In the genomic region with DNA sequence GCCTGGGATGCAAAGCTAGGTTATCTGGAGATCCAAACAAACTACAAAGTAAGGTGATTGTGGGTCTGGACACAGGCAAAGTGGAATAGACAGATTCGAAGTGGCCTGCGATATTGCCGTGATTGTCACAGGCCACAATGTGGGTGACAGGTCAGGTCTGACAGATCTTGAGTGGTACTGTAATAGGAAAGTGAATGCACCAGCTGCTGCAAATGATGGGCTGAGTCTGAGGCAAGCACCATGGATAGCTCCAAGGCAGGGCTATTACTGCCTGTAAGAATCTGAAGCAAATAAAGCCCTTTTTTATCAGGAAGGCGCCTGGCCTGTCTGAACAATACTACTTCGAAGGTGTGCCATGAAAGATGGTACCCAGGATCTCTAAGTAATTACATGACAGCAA, we compare ENCODE assay signal across 11 cellular contexts. TPM values are rescaled to one million over a fixed set of nuclear protein-coding genes. Genes with fewer than 3 reads are reported as not detected.
DNase-seq lines count a peak whose midpoint lies in the region; ATAC-seq and TF ChIP-seq lines count a peak whose summit lies in the region.
"Had no signal": no experiment of that assay in that cellular context is flagged by ENCODE, and none has a peak within 500 bp of the region (broad histone marks: within the 10 kb centered on the region; RNA-seq: fewer than 3 reads in every experiment).

No MANE protein-coding gene starts in this region.

- no peaks in the 10 kb centered on the region for H3K27me3 Mint-ChIP-seq in Caco-2 (ENCODE audit: insufficient read depth, unreplicated experiment)
- H3K27me3 Mint-ChIP-seq: stimulated activated naive B cell treated with anti-CD40 and anti-IgM and Interleukin-4, amounts not matched to agents 10 μg/mL and 1 μg/mL and 100 μg/mL, for 72 hours had no signal

- POLR2A ChIA-PET in Caco-2 (lab: Charles Lee), result no interaction called here

- no peaks in the 10 kb centered on the region for H3K4me1 Mint-ChIP-seq in Caco-2 (ENCODE audit: low read depth, unreplicated experiment)

- CTCF ChIA-PET in Caco-2 (lab: Charles Lee), result no interaction called here

- BruUV-seq in Caco-2 (replicated peaks; lab: Mats Ljungman, UMichigan), result no TSS peak

- H3K36me3 ChIP-seq in Caco-2 (ENCODE audit: control insufficient read depth, insufficient read depth, low read length), result no peaks in the 10 kb centered on the region; the same call in 1 of the 2 replicates

- H3K4me3 ChIP-seq in Caco-2 (ENCODE audit: low read depth, low read length) (no peak overlapping the region), astrocyte of the spinal cord (ENCODE audit: low read depth, low read length) (no peak overlapping the region)

- TF ChIP-seq CTCF in Caco-2 (IDR thresholded peaks at IDR 0.05; ENCODE audit: insufficient read depth in 1 of 2, low read depth in 1 of 2, low read length in 1 of 2, severe bottlenecking in 1 of 2, unreplicated experiment in 1 of 2), result no peak
- no peak for TF ChIP-seq CTCF in astrocyte of the spinal cord (IDR thresholded peaks at IDR 0.05; ENCODE audit: low read depth, low read length)

- in situ Hi-C loops in KBM-7 (cut with MboI; ENCODE audit: low pct_unique_long_range_greater_than_20kb, low sequenced_read_pairs) (no loop called here), astrocyte of the spinal cord (cut with HindIII; ENCODE audit: low sequenced_read_pairs) (no loop called here)

- intact Hi-C loops in Caco-2 (cut with micrococcal nuclease; ENCODE audit: unreplicated experiment), result no loop called here

- ATAC-seq in GM18502 (IDR thresholded peaks at IDR 0.05; ENCODE audit: poor library complexity, unreplicated experiment) (no peak), HG03520 (IDR thresholded peaks at IDR 0.05; ENCODE audit: unreplicated experiment) (no peak), HG02623 (IDR thresholded peaks at IDR 0.05; ENCODE audit: unreplicated experiment) (no peak), GM21390 (IDR thresholded peaks at IDR 0.05; ENCODE audit: unreplicated experiment) (no peak)
- ATAC-seq: stimulated activated naive B cell treated with anti-CD40 and anti-IgM and Interleukin-4, amounts not matched to agents 10 μg/mL and 1 μg/mL and 100 μg/mL, for 72 hours had no signal

- no peak overlapping the region for H3K4me3 Mint-ChIP-seq in Caco-2 (ENCODE audit: unreplicated experiment)
- H3K4me3 Mint-ChIP-seq: stimulated activated naive B cell treated with anti-CD40 and anti-IgM and Interleukin-4, amounts not matched to agents 10 μg/mL and 1 μg/mL and 100 μg/mL, for 72 hours had no signal

- H3K27ac Mint-ChIP-seq in Caco-2 (ENCODE audit: unreplicated experiment), result no peak overlapping the region
- H3K27ac Mint-ChIP-seq: stimulated activated naive B cell treated with anti-CD40 and anti-IgM and Interleukin-4, amounts not matched to agents 10 μg/mL and 1 μg/mL and 100 μg/mL, for 72 hours had no signal

- no peaks in the 10 kb centered on the region for H3K4me1 ChIP-seq in Caco-2

- H3K9me3 Mint-ChIP-seq in Caco-2 (ENCODE audit: unreplicated experiment), result no peaks in the 10 kb centered on the region
- H3K9me3 Mint-ChIP-seq: stimulated activated naive B cell treated with anti-CD40 and anti-IgM and Interleukin-4, amounts not matched to agents 10 μg/mL and 1 μg/mL and 100 μg/mL, for 72 hours had no signal

- no peaks in the 10 kb centered on the region for H3K9me3 ChIP-seq in Caco-2

- peak; percentile 46 to 49 for DNase-seq in Caco-2
- DNase-seq in KBM-7, result peak; percentile 45
- DNase-seq in astrocyte of the spinal cord (ENCODE audit: low read depth, low spot score), result peak; percentile 50
- DNase-seq in left kidney (ENCODE audit: low read depth, low spot score), result peak; percentile 75
- DNase-seq: activated effector memory CD4-positive, alpha-beta T cell treated with Interleukin-2 at 50 U/mL for 16 hours; foreskin melanocyte; stimulated activated naive B cell treated with anti-CD40 and anti-IgM and Interleukin-4, amounts not matched to agents 10 μg/mL and 1 μg/mL and 100 μg/mL, for 72 hours had no signal

- H3K27me3 ChIP-seq in Caco-2 (replicated peaks; ENCODE audit: control insufficient read depth, insufficient read depth, low read length), result no peaks in the 10 kb centered on the region

- H3K36me3 Mint-ChIP-seq in Caco-2 (ENCODE audit: insufficient read depth, unreplicated experiment), result no peaks in the 10 kb centered on the region

RNA-seq across cellular contexts. Expression of a gene that starts 10.0 kb away (rescaled TPM):
- total RNA-seq in Caco-2 (2022), result 48.4 and 52.6 TPM in 2 replicates

RNA-seq across cellular contexts. Expression of a gene that starts 22.3 kb away (rescaled TPM):
- 14.8 and 16.9 TPM in 2 replicates for total RNA-seq in Caco-2 (2022)
